7 cellular contexts compared by ENCODE assay signal in genomic region chr12:753401-754237, GRCh38. TPM values are rescaled to one million over a fixed set of nuclear protein-coding genes. Genes with fewer than 3 reads are reported as not detected.
DNase-seq lines count a peak whose midpoint lies in the region; ATAC-seq, FAIRE-seq and TF ChIP-seq lines count a peak whose summit lies in the region.

No MANE protein-coding gene starts in this region.

- H3K36me3 ChIP-seq in GM12878 (ENCODE audit: control insufficient read depth in 2 of 2, insufficient read depth in 2 of 2, low read length in 1 of 2) = no peaks in the 10 kb centered on the region; a peak in 2 of 4 replicates
- H3K36me3 ChIP-seq in smooth muscle cell (ENCODE audit: low read depth) = no peaks in the 10 kb centered on the region

- ATAC-seq in HG03066 (IDR thresholded peaks at IDR 0.05; ENCODE audit: low read depth, unreplicated experiment) = peak; percentile 1
- ATAC-seq in T-cell (replicated peaks in 1 of 4) = no peak
- ATAC-seq in GM12878 = peak; percentile 37

- H3K4me1 Mint-ChIP-seq in T-cell = peaks cover 26 to 54% (median 36%) of the 10 kb centered on the region in 3 donors

- H3K9ac ChIP-seq in GM12878 (ENCODE audit: control insufficient read depth, insufficient read depth, low read length) = peak overlapping the region; percentile 79
- H3K9ac ChIP-seq in smooth muscle cell (ENCODE audit: low read depth) = peak overlapping the region; percentile 89

- H3F3A ChIP-seq in smooth muscle cell (ENCODE audit: low read depth) = peaks cover 14% of the 10 kb centered on the region

- peak overlapping the region; percentile 89 to 94 for H3K27ac Mint-ChIP-seq in T-cell

- H3K4me3 Mint-ChIP-seq in T-cell = peak overlapping the region in 2 of 3 donors; percentile 92 to 93

- TF ChIP-seq EP300 in GM12878 (IDR thresholded peaks at IDR 0.05; ENCODE audit: borderline replicate concordance in 1 of 2, control insufficient read depth in 1 of 2, low read depth in 2 of 2, low read length in 2 of 2) = no peak

- peak overlapping the region; percentile 85 for H3K27ac ChIP-seq in GM12878 (ENCODE audit: control insufficient read depth, insufficient read depth)
- H3K27ac ChIP-seq in smooth muscle cell (ENCODE audit: low read depth) = peak overlapping the region; percentile 80

- peaks cover 7% of the 10 kb centered on the region for H4K20me1 ChIP-seq in GM12878 (ENCODE audit: control insufficient read depth, insufficient read depth)
- peaks cover 54% of the 10 kb centered on the region for H4K20me1 ChIP-seq in smooth muscle cell (ENCODE audit: low read depth)

- DNase-seq in T-cell = peak in 31 of 34 experiments; percentile 13 to 58 (median 33)
- DNase-seq in GM12878 (ENCODE audit: low read depth, low spot score) = no peak
- DNase-seq in iPS-NIHi7 (ENCODE audit: extremely low spot score) = peak; percentile 26
- DNase-seq in smooth muscle cell (lab: John Stamatoyannopoulos, UW; ENCODE audit: unreplicated experiment) = no peak
- no peak for DNase-seq in GDM1 (lab: John Stamatoyannopoulos, UW)

- TF ChIP-seq CTCF in GM12878 (IDR thresholded peaks at IDR 0.05 in 2 of 3, conservative IDR thresholded peaks at IDR 0.05 in 1 of 3; ENCODE audit: control insufficient read depth in 2 of 3, extremely low read depth in 1 of 3, insufficient read depth in 1 of 3, low read depth in 3 of 3, low read length in 3 of 3) (peak in 2 of 3 experiments; percentile 19 to 43; a peak in 2 of 6 replicates), smooth muscle cell (IDR thresholded peaks at IDR 0.05; ENCODE audit: borderline replicate concordance, insufficient read depth, poor library complexity, severe bottlenecking) (no peak)

- peak; percentile 27; the same call in 1 of the 2 replicates for TF ChIP-seq RAD21 in GM12878 (IDR thresholded peaks at IDR 0.05; ENCODE audit: insufficient read depth, low read depth, low read length)

- POLR2A ChIA-PET in T-cell (lab: Charles Lee) = interaction anchor here in 1 of 2 donors (1.1 to 1.5 kb wide), 2 partner anchors 61 to 68 kb away, joined by 3 to 6 read pairs; no protein-coding TSS in a partner anchor
- POLR2A ChIA-PET in GM12878 (lab: Charles Lee) = interaction anchor here (0.6 to 6.7 kb wide), 10 partner anchors 13 to 177 kb away, joined by 3 to 72 read pairs (median 6); no protein-coding TSS in a partner anchor

- H3K79me2 ChIP-seq in GM12878 (ENCODE audit: control insufficient read depth, insufficient read depth, low read length) (peaks cover 77% of the 10 kb centered on the region), smooth muscle cell (ENCODE audit: low read depth) (peaks cover 60% of the 10 kb centered on the region)

- BruUV-seq in GM12878 (replicated peaks; lab: Mats Ljungman, UMichigan) = no TSS peak

- SMC1A ChIA-PET in GM12878 (lab: Charles Lee; ENCODE audit: uncharacterized antibody, unreplicated experiment) = interaction anchor here (0.8 to 5.0 kb wide), 13 partner anchors 22 to 139 kb away, joined by 3 to 87 read pairs (median 7); no protein-coding TSS in a partner anchor

- no peaks in the 10 kb centered on the region for H3K27me3 Mint-ChIP-seq in T-cell

- CTCF ChIA-PET in T-cell (lab: Charles Lee) = interaction anchor here (1.0 to 4.5 kb wide), 7 partner anchors 24 to 178 kb away, joined by 3 to 51 read pairs (median 6); no protein-coding TSS in a partner anchor
- CTCF ChIA-PET in GM12878 (lab: Yijun Ruan, JAX) = interaction anchor here (1.1 to 6.4 kb wide), 5 partner anchors 53 to 178 kb away, joined by 3 to 102 read pairs (median 3); no protein-coding TSS in a partner anchor

- in situ Hi-C loops in GM12878 (cut with MboI) = loop anchor here (5.0 kb wide), 2 partner anchors 81 to 176 kb away; no protein-coding TSS in a partner anchor

- H3K36me3 Mint-ChIP-seq in T-cell = no peaks in the 10 kb centered on the region

- intact Hi-C loops in GM12878 (cut with micrococcal nuclease; ENCODE audit: unreplicated experiment) = no loop called here

- TF ChIP-seq POLR2A in GM15510 (IDR thresholded peaks at IDR 0.05; ENCODE audit: borderline replicate concordance, extremely low read depth, insufficient read length) (peak; percentile 18), GM12878 (IDR thresholded peaks at IDR 0.05; ENCODE audit: low read depth, low read length) (peak; percentile 67; the same call in 1 of the 2 replicates)

- no peaks in the 10 kb centered on the region for H3K9me3 Mint-ChIP-seq in T-cell

- H3K9me3 ChIP-seq in GM12878 (replicated peaks; ENCODE audit: control insufficient read depth, insufficient read depth, low read length) (no peaks in the 10 kb centered on the region), smooth muscle cell (replicated peaks; ENCODE audit: low read depth) (no peaks in the 10 kb centered on the region)

- RAD21 ChIA-PET in GM12878 (lab: Charles Lee; ENCODE audit: unreplicated experiment) = interaction anchor here (1.5 to 9.6 kb wide), 9 partner anchors 10 to 178 kb away, joined by 5 to 396 read pairs (median 45); no protein-coding TSS in a partner anchor

- H2AFZ ChIP-seq in GM12878 (ENCODE audit: control insufficient read depth, low read depth, low read length) = no peak overlapping the region
- H2AFZ ChIP-seq in smooth muscle cell (ENCODE audit: low read depth) = no peak overlapping the region

- H3K4me2 ChIP-seq in GM12878 (ENCODE audit: control insufficient read depth, insufficient read depth) = peak overlapping the region; percentile 78
- peak overlapping the region; percentile 90 for H3K4me2 ChIP-seq in smooth muscle cell

- FAIRE-seq in GM12878 (lab: Jason Lieb, UNC) = peak; percentile 35

- H3K4me1 ChIP-seq in GM12878 (ENCODE audit: control insufficient read depth, insufficient read depth, low read length) = no peaks in the 10 kb centered on the region; the same call in 1 of the 2 replicates
- H3K4me1 ChIP-seq in smooth muscle cell (ENCODE audit: low read depth) = peaks cover 33% of the 10 kb centered on the region

- no peaks in the 10 kb centered on the region for H3K27me3 ChIP-seq in GM12878 (replicated peaks in 1 of 2; ENCODE audit: control insufficient read depth in 2 of 2, insufficient read depth in 2 of 2, low read length in 1 of 2)
- no peaks in the 10 kb centered on the region for H3K27me3 ChIP-seq in smooth muscle cell (ENCODE audit: low read depth)

- peak overlapping the region; percentile 94 for H3K4me3 ChIP-seq in GM12878
- H3K4me3 ChIP-seq in smooth muscle cell = peak overlapping the region; percentile 86

- 2% methylated on average over 80 of the region's 81 CpGs for WGBS in GM12878 (ENCODE audit: insufficient coverage, insufficient replicate concordance, low lambda C conversion rate, missing lambda C conversion rate)
- under 1% methylated on average over 78 of the region's 81 CpGs for WGBS in smooth muscle cell (ENCODE audit: low lambda C conversion rate)

TF ChIP-seq in GM12878, 131 proteins besides CTCF, POLR2A, EP300 and RAD21 (continues in another document):
- TF ChIP-seq ZBTB40 (IDR thresholded peaks at IDR 0.05; ENCODE audit: borderline replicate concordance) = no peak
- no peak for TF ChIP-seq PML (IDR thresholded peaks at IDR 0.05; ENCODE audit: low read length)

RNA-seq across cellular contexts. Expression of gene WNK1, which starts 1.2 kb away (rescaled TPM):
- total RNA-seq in T-cell (100 to 1,000 TPM; 168 to 287 (median 179) TPM), GM12878 (2014; rRNA removed) (62.5 and 68.7 TPM in 2 replicates), GM12878 (2014; rRNA removed; fragmentation: Illumina TruSeq; extraction: Trizol) (82.2 and 95.0 TPM in 2 replicates), GM12878 (2021) (151 and 162 TPM in 2 replicates), smooth muscle cell (95.0 and 104 TPM in 2 replicates)
- total RNA-seq in GM12878 (2013; cell fraction: nucleolus; rRNA removed) = 576 and 584 TPM in 2 replicates
- polyA plus RNA-seq in GM12878 (2011; ENCODE audit: low read depth) = 43.7 TPM
- polyA plus RNA-seq in GM12878 (2011; rRNA removed) (69.4 and 112 TPM in 2 replicates), GM12878 (2014; fragmentation: Illumina TruSeq; extraction: Trizol) (142 and 143 TPM in 2 replicates), GM12878 (2014; fragmentation: Nextera tagmentation; extraction: Ambion mirVana) (10 to 100 TPM in 1 of 2 experiments, 1 to 10 TPM in 1; 9.6 to 23.8 TPM), GM12878 (2014; rRNA removed) (92.4 and 96.0 TPM in 2 replicates), GM12878 (2016; fragmentation: Nextera tagmentation; extraction: Ambion mirVana) (10 to 100 TPM; 56.4 to 90.9 TPM), smooth muscle cell (42.2 and 62.5 TPM in 2 replicates)
- 154 and 156 TPM in 2 replicates for polyA plus RNA-seq in GM12878 (2011; cell fraction: cytosol; rRNA removed)
- polyA plus RNA-seq in GM12878 (2011; cell fraction: nucleus; rRNA removed) = 129 and 167 TPM in 2 replicates
- polyA plus RNA-seq in GM12878 (2012) = 63.7 and 89.3 TPM in 2 replicates
- polyA minus RNA-seq in GM12878 (2011; rRNA and poly(A)+ RNA removed) = 462 and 496 TPM in 2 replicates
- 260 and 293 TPM in 2 replicates for polyA minus RNA-seq in GM12878 (2011; cell fraction: cytosol; rRNA and poly(A)+ RNA removed)
- polyA minus RNA-seq in GM12878 (2011; cell fraction: nucleus; rRNA and poly(A)+ RNA removed) = 313 and 456 TPM in 2 replicates

Comparison
In these comparisons a context has a peak if more than half of its experiments do, and no peak if none do; other contexts are left out.
1. ATAC-seq: peak in HG03066 (single experiment) and GM12878 (single experiment); none in T-cell (0 of 4).
2. DNase-seq: peak in T-cell (31 of 34) and iPS-NIHi7 (single experiment); none in GM12878 (single experiment), smooth muscle cell (single experiment) and GDM1 (single experiment).